ENCODE assay signal across 32 cellular contexts in genomic region chr5:112514062-112514561, GRCh38.
"Had no signal": no experiment of that assay in that cellular context is flagged by ENCODE, and none has a peak within 500 bp of the region (broad histone marks: within the 10 kb centered on the region; RNA-seq: fewer than 3 reads in every experiment).

No MANE protein-coding gene starts in this region.

- H3K4me3 ChIP-seq: body of pancreas, breast epithelium, cardiac muscle cell, colonic mucosa had no signal

- H3K27me3 ChIP-seq: body of pancreas, breast epithelium, cardiac muscle cell, colonic mucosa had no signal

- H3K4me1 ChIP-seq: body of pancreas, breast epithelium, colonic mucosa had no signal

- ATAC-seq: activated T-cell treated with anti-CD3 and anti-CD28 coated beads, Interleukin-2, amount 50 U/mL, for 4 hours; activated T-helper 17 cell treated with anti-CD3 and anti-CD28 coated beads, Interleukin-2, amount 50 U/mL, for 72 hours; body of pancreas; esophagus mucosa; WTC11 had no signal

- H3K27ac ChIP-seq: body of pancreas, breast epithelium, cardiac muscle cell, colonic mucosa, epithelial cell of prostate, VCaP had no signal

- H3K9me3 ChIP-seq: colonic mucosa had no signal

- DNase-seq: activated CD4-positive, alpha-beta memory T cell treated with anti-CD3 and anti-CD28 coated beads, Interleukin-2, amount 10 ng/mL, durations not matched to agents 7 days and 5 days; activated CD4-positive, alpha-beta T cell treated with anti-CD3 and anti-CD28 coated beads for 1 hour; activated CD4-positive, alpha-beta T cell treated with anti-CD3 and anti-CD28 coated beads for 4 hours; activated CD4-positive, alpha-beta T cell treated with anti-CD3 and anti-CD28 coated beads, Interleukin-2, amount 10 ng/mL, durations not matched to agents 7 days and 5 days; activated CD4-positive, alpha-beta T cell treated with anti-CD3 and anti-CD28 coated beads, Interleukin-2, amount 50 U/mL, for 4 hours; activated CD8-positive, alpha-beta memory T cell treated with anti-CD3 and anti-CD28 coated beads, Interleukin-2, amount 50 U/mL, for 48 hours; activated effector memory CD4-positive, alpha-beta T cell treated with Interleukin-2 at 50 U/mL for 16 hours; activated gamma-delta T cell treated with Interleukin-2 at 50 U/mL for 16 hours; activated naive CD4-positive, alpha-beta T cell treated with anti-CD3 and anti-CD28 coated beads, Interleukin-2, amount 50 U/mL, for 16 hours; activated naive CD4-positive, alpha-beta T cell treated with Interleukin-2 at 50 U/mL for 16 hours; activated T-cell treated with anti-CD3 and anti-CD28 coated beads for 4 hours; activated T-cell treated with anti-CD3 and anti-CD28 coated beads, Interleukin-2, amount 50 U/mL, for 4 hours; amygdala; aorta; body of pancreas; central memory CD4-positive, alpha-beta T cell; cerebellar nuclear complex; colonic mucosa; effector CD8-positive, alpha-beta T cell; foreskin fibroblast; head of caudate nucleus; T-helper 2 cell had no signal

- FAIRE-seq: endometrium, frontal cortex, TTC549 had no signal

- H3K36me3 ChIP-seq: breast epithelium, cardiac muscle cell, colonic mucosa had no signal
